1 cellular context compared by ENCODE assay signal in genomic region chr5:174570662-174571061, GRCh38.
TF ChIP-seq lines count a peak whose summit lies in the region.

No MANE protein-coding gene starts in this region.

TF ChIP-seq in HCT116, 20 proteins besides CTCF, POLR2A, EP300 and RAD21 (continued from another document):
- no peak for TF ChIP-seq SIN3A (IDR thresholded peaks at IDR 0.05; ENCODE audit: low read depth)
- TF ChIP-seq ZNF274 (IDR thresholded peaks at IDR 0.05; ENCODE audit: low read depth, low read length), result no peak
- TF ChIP-seq ZFX (IDR thresholded peaks at IDR 0.05), result no peak
- no peak for TF ChIP-seq EZH2phosphoT487 (IDR thresholded peaks at IDR 0.05; ENCODE audit: borderline replicate concordance)
- no peak for TF ChIP-seq SRF (IDR thresholded peaks at IDR 0.05; ENCODE audit: low read depth)
- no peak for TF ChIP-seq POLR2AphosphoS5 (IDR thresholded peaks at IDR 0.05; ENCODE audit: low read depth, low read length)
- TF ChIP-seq TCF7L2 (IDR thresholded peaks at IDR 0.05; ENCODE audit: borderline replicate concordance, extremely low read depth, insufficient read depth, insufficient read length), result no peak
